8 cellular contexts compared by ENCODE assay signal in the genomic region with DNA sequence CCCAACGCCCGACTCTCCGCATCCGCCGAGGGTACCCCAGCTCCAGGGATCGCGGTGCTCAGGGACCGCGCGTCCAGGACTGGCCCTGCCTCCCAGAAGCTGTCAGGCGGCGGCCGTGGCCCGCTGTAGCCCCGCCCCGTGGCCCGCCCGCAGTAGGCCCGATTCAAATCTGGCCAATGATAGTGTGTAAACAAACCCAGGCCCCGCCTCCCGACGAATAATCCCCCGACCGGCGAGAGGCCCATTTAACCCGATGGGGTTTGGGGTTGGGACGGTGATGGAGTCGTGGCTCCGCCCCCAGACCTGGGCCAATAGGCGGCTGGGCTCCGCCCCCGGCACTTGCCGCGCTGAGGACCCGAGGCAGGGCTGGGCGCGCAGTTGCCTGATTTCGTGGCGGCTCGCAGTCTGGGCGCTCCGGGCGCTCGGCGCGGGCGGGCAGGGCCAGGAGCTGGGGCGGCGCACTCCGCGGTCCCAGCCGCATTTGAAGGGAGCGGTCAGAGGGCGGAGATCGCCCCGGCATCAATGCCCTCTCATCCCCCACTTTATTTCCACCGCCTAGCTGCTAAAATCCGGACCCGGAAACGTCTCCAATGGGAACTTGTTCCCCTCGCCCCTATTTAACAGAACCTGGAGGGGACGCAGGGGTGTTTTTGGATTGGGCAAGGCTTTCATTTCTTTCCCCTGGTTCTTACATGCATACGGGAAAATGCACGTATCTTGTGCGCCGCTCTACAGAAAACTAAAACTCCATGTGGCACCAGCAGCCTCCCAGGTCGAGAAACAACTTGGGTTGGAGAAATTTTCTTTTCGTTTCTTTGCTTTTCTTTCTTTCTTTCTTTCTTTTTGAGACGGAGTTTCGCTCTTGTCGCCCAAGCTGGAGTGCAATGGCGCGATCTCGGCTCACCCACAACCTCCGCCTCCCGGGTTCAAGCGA. TPM values are rescaled to one million over a fixed set of nuclear protein-coding genes. Genes with fewer than 3 reads are reported as not detected.
A peak's percentile ranks its signal among the peaks of the same experiment; 100 is the strongest.
DNase-seq lines count a peak whose midpoint lies in the region; ATAC-seq and TF ChIP-seq lines count a peak whose summit lies in the region.

No MANE protein-coding gene starts in this region.

- no peaks in the 10 kb centered on the region for H3K79me2 ChIP-seq in SK-N-SH (ENCODE audit: insufficient read depth)

- TF ChIP-seq CTCF in GM10248 (IDR thresholded peaks at IDR 0.05; ENCODE audit: control extremely low read depth, extremely low read depth, low read depth, missing control alignments), result no peak
- TF ChIP-seq CTCF in SK-N-SH (IDR thresholded peaks at IDR 0.05), result peak; percentile 13; the same call in 1 of the 2 replicates
- TF ChIP-seq CTCF in omental fat pad (IDR thresholded peaks at IDR 0.05), result no peak
- no peak for TF ChIP-seq CTCF in testis (IDR thresholded peaks at IDR 0.05)

- no peaks in the 10 kb centered on the region for H3K9me2 ChIP-seq in SK-N-SH

- H3K4me3 ChIP-seq in SK-N-SH (ENCODE audit: low read depth in 2 of 2, low read length in 1 of 2), result peak overlapping the region; percentile 56 to 57
- H3K4me3 ChIP-seq in testis, result peak overlapping the region; percentile 57 to 59

- H3K9ac ChIP-seq in SK-N-SH, result peak overlapping the region; percentile 71

- peaks cover 25% of the 10 kb centered on the region for H3F3A ChIP-seq in SK-N-SH (replicated peaks; ENCODE audit: insufficient read depth)

- no peaks in the 10 kb centered on the region for H4K20me1 ChIP-seq in SK-N-SH (ENCODE audit: insufficient read depth)

- TF ChIP-seq EP300 in SK-N-SH (IDR thresholded peaks at IDR 0.05; ENCODE audit: borderline replicate concordance in 1 of 2, low read depth in 1 of 2, low read length in 1 of 2), result 0 out of 4 replicates have a peak, but pooled peaks of 1 of the 2 experiments have one; percentile 7

- peaks cover 4% of the 10 kb centered on the region in 2 donors for H3K36me3 Mint-ChIP-seq in activated naive CD4-positive, alpha-beta T cell treated with anti-CD3 and anti-CD28 coated beads, Interleukin-2, amount 50 U/mL, for 72 hours

- H2AFZ ChIP-seq in SK-N-SH (ENCODE audit: low read depth), result peak overlapping the region; percentile 98

- DNase-seq in GM10248 (ENCODE audit: extremely low spot score), result peak; percentile 100
- DNase-seq in NCI-H1092 (lab: John Stamatoyannopoulos, UW), result peak; percentile 97
- DNase-seq in SK-N-SH, result peak; percentile 100
- peak; percentile 97 to 98 for DNase-seq in activated naive CD4-positive, alpha-beta T cell treated with anti-CD3 and anti-CD28 coated beads, Interleukin-2, amount 50 U/mL, for 72 hours (ENCODE audit: low spot score in 2 of 2)
- peak; percentile 99 for DNase-seq in glomerular visceral epithelial cell (ENCODE audit: extremely low spot score)
- peak; percentile 97 for DNase-seq in omental fat pad (ENCODE audit: low spot score)
- peak; percentile 100 for DNase-seq in testis

- peak overlapping the region; percentile 73 to 85 for H3K27ac Mint-ChIP-seq in activated naive CD4-positive, alpha-beta T cell treated with anti-CD3 and anti-CD28 coated beads, Interleukin-2, amount 50 U/mL, for 72 hours

- intact Hi-C loops in testis (cut with DNase I; ENCODE audit: low total_unique reads), result no loop called here

- WGBS in SK-N-SH (ENCODE audit: low lambda C conversion rate), result 14% methylated on average over 36 of the region's 77 CpGs
- WGBS in testis, 2 donors, result 3 to 5% methylated on average over 58 to 63 of the region's 77 CpGs

- no peaks in the 10 kb centered on the region for H3K9me3 Mint-ChIP-seq in activated naive CD4-positive, alpha-beta T cell treated with anti-CD3 and anti-CD28 coated beads, Interleukin-2, amount 50 U/mL, for 72 hours

- TF ChIP-seq POLR2A in testis (IDR thresholded peaks at IDR 0.05), result peak; percentile 37

- no peaks in the 10 kb centered on the region for H3K27me3 ChIP-seq in SK-N-SH (ENCODE audit: insufficient read depth)
- no peaks in the 10 kb centered on the region for H3K27me3 ChIP-seq in testis

- H3K4me1 ChIP-seq in SK-N-SH (ENCODE audit: control insufficient read depth in 1 of 2, insufficient read depth in 2 of 2, low read depth in 1 of 2, low read length in 1 of 2), result peaks cover 0 to 13% of the 10 kb centered on the region in 2 experiments; a peak in 2 of 4 replicates
- peaks cover 9% of the 10 kb centered on the region for H3K4me1 ChIP-seq in testis

- peak; percentile 96 for ATAC-seq in HG02610 (IDR thresholded peaks at IDR 0.05; ENCODE audit: unreplicated experiment)
- peak; percentile 95 to 98 for ATAC-seq in activated naive CD4-positive, alpha-beta T cell treated with anti-CD3 and anti-CD28 coated beads, Interleukin-2, amount 50 U/mL, for 72 hours
- ATAC-seq in omental fat pad (ENCODE audit: low FRiP score), result peak; percentile 98

- H3K27ac ChIP-seq in SK-N-SH (ENCODE audit: low read depth in 2 of 2, low read length in 1 of 2), result peak overlapping the region; percentile 71 to 73
- peak overlapping the region; percentile 10 to 85 for H3K27ac ChIP-seq in testis

- CTCF ChIA-PET in GM10248 (lab: Yijun Ruan, JAX) (interaction anchor here (0.9 to 3.4 kb wide), 6 partner anchors 10 to 164 kb away, joined by 3 to 18 read pairs (median 4); a partner anchor contains a TSS), SK-N-SH (lab: Yijun Ruan, JAX) (interaction anchor here (0.7 to 2.0 kb wide), 9 partner anchors 10 to 1089 kb away, joined by 3 to 11 read pairs (median 3); a partner anchor contains a TSS)

- H3K36me3 ChIP-seq in SK-N-SH (replicated peaks in 1 of 2; ENCODE audit: control insufficient read depth in 1 of 2, insufficient read depth in 2 of 2, low read length in 1 of 2) (no peaks in the 10 kb centered on the region), testis (ENCODE audit: low read depth, missing control alignments) (no peaks in the 10 kb centered on the region)

- TF ChIP-seq RAD21 in SK-N-SH (IDR thresholded peaks at IDR 0.05; ENCODE audit: low read length), result no peak

- H3K9me3 ChIP-seq in SK-N-SH (no peaks in the 10 kb centered on the region), testis (no peaks in the 10 kb centered on the region)

- POLR2A ChIA-PET in GM10248 (lab: Yijun Ruan, JAX), result interaction anchor here (0.6 to 1.0 kb wide), 2 partner anchors 10 to 96 kb away, joined by 4 to 5 read pairs; no protein-coding TSS in a partner anchor
- POLR2A ChIA-PET in SK-N-SH (lab: Yijun Ruan, JAX), result interaction anchor here (0.6 to 1.7 kb wide), 6 partner anchors 8 to 290 kb away, joined by 3 to 8 read pairs (median 3); a partner anchor contains a TSS

- peak overlapping the region; percentile 83 for H3K4me2 ChIP-seq in SK-N-SH

TF ChIP-seq in SK-N-SH, 30 proteins besides CTCF, POLR2A, EP300 and RAD21 (continues in another document):
- TF ChIP-seq TAF1 (IDR thresholded peaks at IDR 0.05; ENCODE audit: borderline replicate concordance, low read depth, low read length) (peak; percentile 86), GATA2 (CRISPR knock-in tag; IDR thresholded peaks at IDR 0.05) (peak; percentile 17; the same call in 1 of the 2 replicates), FOXM1 (IDR thresholded peaks at IDR 0.05; ENCODE audit: low read depth) (peak; percentile 47; the same call in 1 of the 2 replicates), GABPA (IDR thresholded peaks at IDR 0.05; ENCODE audit: low read depth) (no peak), NFIC (IDR thresholded peaks at IDR 0.05; ENCODE audit: borderline replicate concordance) (no peak), MXI1 (IDR thresholded peaks at IDR 0.05; ENCODE audit: low read depth, low read length) (peak; percentile 91), SMC3 (IDR thresholded peaks at IDR 0.05; ENCODE audit: low read depth, low read length) (no peak; the same call in 1 of the 2 replicates)
- TF ChIP-seq, protein P1, sequence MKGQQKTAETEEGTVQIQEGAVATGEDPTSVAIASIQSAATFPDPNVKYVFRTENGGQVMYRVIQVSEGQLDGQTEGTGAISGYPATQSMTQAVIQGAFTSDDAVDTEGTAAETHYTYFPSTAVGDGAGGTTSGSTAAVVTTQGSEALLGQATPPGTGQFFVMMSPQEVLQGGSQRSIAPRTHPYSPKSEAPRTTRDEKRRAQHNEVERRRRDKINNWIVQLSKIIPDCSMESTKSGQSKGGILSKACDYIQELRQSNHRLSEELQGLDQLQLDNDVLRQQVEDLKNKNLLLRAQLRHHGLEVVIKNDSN (IDR thresholded peaks at IDR 0.05; ENCODE audit: borderline replicate concordance, low read depth), result 0 out of 2 replicates have a peak, but pooled peaks have one; percentile 3
- TF ChIP-seq, protein P2, sequence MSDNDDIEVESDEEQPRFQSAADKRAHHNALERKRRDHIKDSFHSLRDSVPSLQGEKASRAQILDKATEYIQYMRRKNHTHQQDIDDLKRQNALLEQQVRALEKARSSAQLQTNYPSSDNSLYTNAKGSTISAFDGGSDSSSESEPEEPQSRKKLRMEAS (IDR thresholded peaks at IDR 0.05; ENCODE audit: low read depth), result peak; percentile 84
- TF ChIP-seq, protein P3, sequence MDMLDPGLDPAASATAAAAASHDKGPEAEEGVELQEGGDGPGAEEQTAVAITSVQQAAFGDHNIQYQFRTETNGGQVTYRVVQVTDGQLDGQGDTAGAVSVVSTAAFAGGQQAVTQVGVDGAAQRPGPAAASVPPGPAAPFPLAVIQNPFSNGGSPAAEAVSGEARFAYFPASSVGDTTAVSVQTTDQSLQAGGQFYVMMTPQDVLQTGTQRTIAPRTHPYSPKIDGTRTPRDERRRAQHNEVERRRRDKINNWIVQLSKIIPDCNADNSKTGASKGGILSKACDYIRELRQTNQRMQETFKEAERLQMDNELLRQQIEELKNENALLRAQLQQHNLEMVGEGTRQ (IDR thresholded peaks at IDR 0.05; ENCODE audit: borderline replicate concordance, low read depth, low read length), result no peak

RNA-seq across cellular contexts. Expression of a gene that starts 8.4 kb away (rescaled TPM):
- polyA plus RNA-seq in SK-N-SH (2012; rRNA removed) (0.75 and 1.4 TPM in 2 replicates), testis (ENCODE audit: insufficient read depth, low read depth, low replicate concordance) (9.2 TPM)
- polyA plus RNA-seq in SK-N-SH (2012; cell fraction: cytosol; rRNA removed), result 1.8 and 2.3 TPM in 2 replicates
- polyA plus RNA-seq in SK-N-SH (2012; cell fraction: nucleus; rRNA removed), result 8.4 and 12.8 TPM in 2 replicates
- total RNA-seq in activated naive CD4-positive, alpha-beta T cell treated with anti-CD3 and anti-CD28 coated beads, Interleukin-2, amount 50 U/mL, for 72 hours, result 10 to 100 TPM; 13.3 to 26.3 TPM
- total RNA-seq in omental fat pad (10 to 100 TPM in 1 of 4 donors, 1 to 10 TPM in 3; 3.2 to 20.3 (median 6.8) TPM), testis (10 to 100 TPM; 13.5 to 19.2 TPM)

RNA-seq across cellular contexts. Expression of a gene that starts 27.6 kb away (rescaled TPM):
- polyA plus RNA-seq in SK-N-SH (2012; rRNA removed) (0.08 TPM in 2 replicates), testis (ENCODE audit: insufficient read depth, low read depth, low replicate concordance) (42.0 TPM)
- 0.05 and 0.10 TPM in 2 replicates for polyA plus RNA-seq in SK-N-SH (2012; cell fraction: cytosol; rRNA removed)
- polyA plus RNA-seq in SK-N-SH (2012; cell fraction: nucleus; rRNA removed), result 0.20 and 0.36 TPM in 2 replicates
- under 1 TPM; 0.31 to 0.57 TPM for total RNA-seq in activated naive CD4-positive, alpha-beta T cell treated with anti-CD3 and anti-CD28 coated beads, Interleukin-2, amount 50 U/mL, for 72 hours
- total RNA-seq in omental fat pad (1 to 10 TPM in 1 of 4 donors, under 1 TPM in 3; 0.37 to 1.2 (median 0.46) TPM), testis (10 to 100 TPM; 30.4 to 51.5 TPM)

Comparison
In these comparisons a context has a peak if more than half of its experiments do, and no peak if none do; other contexts are left out.
1. Peak in every context shown above with its lines: DNase-seq, ATAC-seq, H3K4me3 ChIP-seq and H3K27ac ChIP-seq.
2. RNA of a gene that starts 27.6 kb away (total RNA-seq): 30.4 to 51.5 TPM in testis; 0.31 to 0.57 TPM in activated naive CD4-positive, alpha-beta T cell treated with anti-CD3 and anti-CD28 coated beads, Interleukin-2, amount 50 U/mL, for 72 hours and 0.37 to 1.2 TPM in omental fat pad; every median in the first group is over 10 times any median in the second.